Comparison of ENCODE assay signal across 24 cellular contexts in the genomic region with DNA sequence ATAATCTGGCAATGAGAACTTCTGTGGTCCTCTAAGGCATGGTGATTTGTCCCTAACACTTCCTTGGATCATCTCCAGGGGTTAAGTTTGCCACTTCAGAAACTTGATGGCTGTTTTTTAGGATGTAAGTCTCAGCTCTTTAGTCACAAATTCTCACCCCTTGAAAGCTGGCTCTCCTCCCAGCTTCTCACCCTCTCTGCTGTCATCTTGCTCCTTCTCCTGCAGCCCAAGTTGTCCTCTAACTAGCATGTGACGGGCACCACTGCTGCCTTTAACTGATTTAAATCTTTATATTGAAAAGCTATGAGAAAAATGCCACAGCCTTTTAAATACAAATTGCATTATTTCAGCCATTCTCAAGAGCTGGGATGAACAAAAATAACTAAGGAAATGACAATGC.
DNase-seq lines count a peak whose midpoint lies in the region; ATAC-seq and TF ChIP-seq lines count a peak whose summit lies in the region.
"Had no signal": no experiment of that assay in that cellular context is flagged by ENCODE, and none has a peak within 500 bp of the region (broad histone marks: within the 10 kb centered on the region; RNA-seq: fewer than 3 reads in every experiment).

No MANE protein-coding gene starts in this region.

- H3K9me3 ChIP-seq in left ventricle myocardium inferior (replicated peaks) (no peaks in the 10 kb centered on the region), tibial artery (no peaks in the 10 kb centered on the region), Caco-2 (no peaks in the 10 kb centered on the region)

- H3K4me3 Mint-ChIP-seq in mesothelial cell of epicardium (no peak overlapping the region), Caco-2 (ENCODE audit: unreplicated experiment) (no peak overlapping the region)
- H3K4me3 Mint-ChIP-seq: CD8-positive, alpha-beta T cell; IgD-negative memory B cell had no signal

- H3K36me3 Mint-ChIP-seq in mesothelial cell of epicardium (peaks cover 15% of the 10 kb centered on the region), Caco-2 (ENCODE audit: insufficient read depth, unreplicated experiment) (no peaks in the 10 kb centered on the region)

- H3K4me1 Mint-ChIP-seq in mesothelial cell of epicardium (peaks cover 15% of the 10 kb centered on the region), Caco-2 (ENCODE audit: low read depth, unreplicated experiment) (no peaks in the 10 kb centered on the region)

- H3K4me1 ChIP-seq in left ventricle myocardium inferior (peaks cover 41% of the 10 kb centered on the region), tibial artery (peaks cover 0 to 64% (median 18%) of the 10 kb centered on the region in 4 donors), Caco-2 (no peaks in the 10 kb centered on the region)

- H3K27ac Mint-ChIP-seq in mesothelial cell of epicardium (peak overlapping the region; percentile 34), Caco-2 (ENCODE audit: unreplicated experiment) (no peak overlapping the region)
- H3K27ac Mint-ChIP-seq: CD8-positive, alpha-beta T cell; IgD-negative memory B cell had no signal

- H3K27me3 ChIP-seq in left ventricle myocardium inferior (ENCODE audit: low read depth) (no peaks in the 10 kb centered on the region), tibial artery (no peaks in the 10 kb centered on the region), Caco-2 (replicated peaks; ENCODE audit: control insufficient read depth, insufficient read depth, low read length) (no peaks in the 10 kb centered on the region)
- H3K27me3 ChIP-seq: BLaER1 treated with 17β-estradiol and CSF1 and Interleukin-3, amounts not matched to agents 10 nM and 100 nM had no signal

- CTCF ChIA-PET in Caco-2 (lab: Charles Lee): no interaction called here

- no TSS peak for BruUV-seq in Caco-2 (replicated peaks; lab: Mats Ljungman, UMichigan)

- H3K27ac ChIP-seq in left ventricle myocardium inferior (replicated peaks): peak overlapping the region; percentile 20
- peak overlapping the region; percentile 19 to 50 for H3K27ac ChIP-seq in tibial artery
- H3K27ac ChIP-seq: BLaER1 treated with 17β-estradiol and CSF1 and Interleukin-3, amounts not matched to agents 10 nM and 100 nM had no signal

- H3K4me3 ChIP-seq in left ventricle myocardium inferior (no peak overlapping the region), tibial artery (no peak overlapping the region), Caco-2 (ENCODE audit: low read depth, low read length) (no peak overlapping the region)
- H3K4me3 ChIP-seq: BLaER1 treated with 17β-estradiol and CSF1 and Interleukin-3, amounts not matched to agents 10 nM and 100 nM; PC-9 had no signal

- H3K27me3 Mint-ChIP-seq in mesothelial cell of epicardium (ENCODE audit: low read depth): no peaks in the 10 kb centered on the region
- H3K27me3 Mint-ChIP-seq in Caco-2 (ENCODE audit: insufficient read depth, unreplicated experiment): no peaks in the 10 kb centered on the region
- H3K27me3 Mint-ChIP-seq: IgD-negative memory B cell had no signal

- no peak for DNase-seq in Right ventricle myocardium inferior (ENCODE audit: missing footprints)
- DNase-seq in cardiac septum (ENCODE audit: low spot score): no peak
- peak; percentile 22 for DNase-seq in left ventricle myocardium inferior
- no peak for DNase-seq in mesothelial cell of epicardium (ENCODE audit: low spot score in 2 of 2, unreplicated experiment in 2 of 2)
- DNase-seq in tibial artery: no peak
- DNase-seq in Caco-2: no peak
- DNase-seq in DMS153 treated with DMSO at 0.1 percent for 48 hours (lab: John Stamatoyannopoulos, UW; ENCODE audit: unreplicated experiment): no peak
- DNase-seq: 8988T; Calu3; CD8-positive, alpha-beta T cell; DMS153; GDM1; NCI-H1417 treated with DMSO at 0.1 percent for 48 hours; NCI-H187; NCI-H2107; NCI-H510A; NCI-H748 treated with DMSO at 0.1 percent for 48 hours; PC-9; RPMI8226; SIG-M5 had no signal

- H3K9me3 Mint-ChIP-seq in mesothelial cell of epicardium (peaks cover 14% of the 10 kb centered on the region), Caco-2 (ENCODE audit: unreplicated experiment) (no peaks in the 10 kb centered on the region)

- H3K36me3 ChIP-seq in left ventricle myocardium inferior: no peaks in the 10 kb centered on the region
- H3K36me3 ChIP-seq in tibial artery: peaks cover 0 to 8% (median 4%) of the 10 kb centered on the region in 3 donors
- H3K36me3 ChIP-seq in Caco-2 (ENCODE audit: control insufficient read depth, insufficient read depth, low read length): no peaks in the 10 kb centered on the region

- ATAC-seq in Right ventricle myocardium inferior (peak; percentile 60), HG03280 (IDR thresholded peaks at IDR 0.05; ENCODE audit: unreplicated experiment) (no peak)
- ATAC-seq: CD8-positive, alpha-beta T cell; SK-N-SH treated with all-trans-retinoic acid at 6 μM for 48 hours had no signal

- TF ChIP-seq CTCF in left ventricle myocardium inferior (IDR thresholded peaks at IDR 0.05; ENCODE audit: borderline replicate concordance) (no peak), mesothelial cell of epicardium (IDR thresholded peaks at IDR 0.05; ENCODE audit: unreplicated experiment) (no peak), tibial artery (IDR thresholded peaks at IDR 0.05) (no peak), Caco-2 (IDR thresholded peaks at IDR 0.05; ENCODE audit: insufficient read depth in 1 of 2, low read depth in 1 of 2, low read length in 1 of 2, severe bottlenecking in 1 of 2, unreplicated experiment in 1 of 2) (no peak)

- POLR2A ChIA-PET in Caco-2 (lab: Charles Lee): no interaction called here

- intact Hi-C loops in Right ventricle myocardium inferior (cut with DNase I): loop anchor here (5.0 kb wide), 1 partner anchor 37 kb away; no protein-coding TSS in a partner anchor
- intact Hi-C loops in cardiac septum (cut with DNase I): no loop called here
- intact Hi-C loops in left ventricle myocardium inferior (cut with micrococcal nuclease): no loop called here
- intact Hi-C loops in tibial artery (cut with DNase I; ENCODE audit: low total_unique reads): no loop called here
- intact Hi-C loops in Caco-2 (cut with micrococcal nuclease; ENCODE audit: unreplicated experiment): no loop called here
